Comparison of ENCODE assay signal across 8 cellular contexts in the genomic region with DNA sequence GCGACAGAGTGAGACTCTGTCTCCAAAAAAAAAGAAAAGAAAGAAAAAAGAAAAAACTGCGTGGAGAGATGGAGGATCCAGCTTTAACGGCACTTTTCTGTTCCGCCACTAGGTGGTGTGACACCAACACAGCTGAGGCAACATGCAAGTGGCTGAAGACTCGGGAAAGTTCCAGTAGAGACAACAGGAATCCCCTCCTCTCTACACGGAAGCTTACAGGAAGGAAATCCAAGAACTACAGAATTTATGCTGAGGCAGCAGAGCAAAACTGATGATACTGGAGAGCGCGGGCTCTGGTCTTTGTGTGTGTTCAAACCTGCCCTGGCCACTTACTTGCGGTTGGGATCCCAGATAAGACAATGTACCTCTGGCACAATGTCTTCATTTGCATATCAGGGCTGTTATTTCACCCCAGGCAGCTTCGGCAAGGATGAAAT. TPM values are rescaled to one million over a fixed set of nuclear protein-coding genes. Genes with fewer than 3 reads are reported as not detected.
A peak's percentile ranks its signal among the peaks of the same experiment; 100 is the strongest.
DNase-seq lines count a peak whose midpoint lies in the region; ATAC-seq, FAIRE-seq and TF ChIP-seq lines count a peak whose summit lies in the region.

No MANE protein-coding gene starts in this region.

- H3K36me3 Mint-ChIP-seq in naive thymus-derived CD8-positive, alpha-beta T cell, result peaks cover 0 to 32% (median 0%) of the 10 kb centered on the region in 3 donors

- peak; percentile 31 for FAIRE-seq in HTR-8/SVneo (lab: Jason Lieb, UNC)
- peak; percentile 77 for FAIRE-seq in RCC 7860 (lab: Jason Lieb, UNC)

- H3K4me1 ChIP-seq in thoracic aorta (ENCODE audit: control insufficient read depth in 1 of 2, low read depth in 2 of 2), result peaks cover 10 to 32% of the 10 kb centered on the region in 2 donors

- H3K4me3 ChIP-seq in thoracic aorta, result peak overlapping the region; percentile 31

- H3K27me3 Mint-ChIP-seq in naive thymus-derived CD8-positive, alpha-beta T cell, result no peaks in the 10 kb centered on the region

- H3K9me3 ChIP-seq in thoracic aorta, result no peaks in the 10 kb centered on the region

- peaks cover 45 to 97% (median 93%) of the 10 kb centered on the region in 4 donors for H3K4me1 Mint-ChIP-seq in naive thymus-derived CD8-positive, alpha-beta T cell

- POLR2A ChIA-PET in naive thymus-derived CD8-positive, alpha-beta T cell (lab: Charles Lee), result interaction anchor here (0.7 to 2.6 kb wide), 10 partner anchors 9 to 140 kb away, joined by 3 to 11 read pairs (median 6); a partner anchor contains a TSS

- peak overlapping the region; percentile 2 to 74 (median 64) for H3K4me3 Mint-ChIP-seq in naive thymus-derived CD8-positive, alpha-beta T cell

- peak; percentile 73 to 78 for ATAC-seq in naive thymus-derived CD8-positive, alpha-beta T cell
- ATAC-seq in thoracic aorta (ENCODE audit: insufficient number of reproducible peaks, low FRiP score, low read depth) (peak; percentile 66), GM21825 (IDR thresholded peaks at IDR 0.05; ENCODE audit: unreplicated experiment) (no peak)

- peak; percentile 91 for TF ChIP-seq CTCF in thoracic aorta (IDR thresholded peaks at IDR 0.05)

- H3K9me3 Mint-ChIP-seq in naive thymus-derived CD8-positive, alpha-beta T cell, result no peaks in the 10 kb centered on the region

- peak overlapping the region in 1 of 2 donors; percentile 36 for H3K27ac ChIP-seq in thoracic aorta

- H3K36me3 ChIP-seq in thoracic aorta, result no peaks in the 10 kb centered on the region

- DNase-seq in DMS 273 treated with DMSO at 0.1 percent for 48 hours (lab: John Stamatoyannopoulos, UW), result peak; percentile 15
- DNase-seq in HTR-8/SVneo (ENCODE audit: insufficient read length, low spot score), result peak; percentile 78
- DNase-seq in RCC 7860 (ENCODE audit: low spot score), result peak; percentile 70
- DNase-seq in activated effector memory CD4-positive, alpha-beta T cell treated with Interleukin-2 at 50 U/mL for 16 hours, result peak; percentile 36
- DNase-seq in fibroblast of peridontal ligament (ENCODE audit: extremely low read depth), result peak; percentile 83
- DNase-seq in naive thymus-derived CD8-positive, alpha-beta T cell, result peak; percentile 39 to 72 (median 56)
- DNase-seq in thoracic aorta (ENCODE audit: low spot score), result no peak

- peak overlapping the region; percentile 72 to 94 (median 84) for H3K27ac Mint-ChIP-seq in naive thymus-derived CD8-positive, alpha-beta T cell

- H3K27me3 ChIP-seq in thoracic aorta (replicated peaks; ENCODE audit: insufficient read depth), result no peaks in the 10 kb centered on the region

RNA-seq across cellular contexts. Expression of a gene that starts 9.9 kb away (rescaled TPM):
- total RNA-seq in naive thymus-derived CD8-positive, alpha-beta T cell, result 100 to 1,000 TPM; 128 to 145 TPM
- polyA plus RNA-seq in naive thymus-derived CD8-positive, alpha-beta T cell, result 10 to 100 TPM in 1 of 3 donors, 1 to 10 TPM in 2; 7.7 to 13.0 (median 9.1) TPM
- 100 to 1,000 TPM in 1 of 2 donors, 10 to 100 TPM in 1; 51.4 to 101 TPM for total RNA-seq in thoracic aorta

RNA-seq across cellular contexts. Expression of a gene that starts 54.0 kb away (rescaled TPM):
- total RNA-seq in naive thymus-derived CD8-positive, alpha-beta T cell, result 10 to 100 TPM; 55.9 to 58.3 TPM
- 1 to 10 TPM; 1.3 to 2.8 (median 2.0) TPM for polyA plus RNA-seq in naive thymus-derived CD8-positive, alpha-beta T cell
- total RNA-seq in thoracic aorta, result 10 to 100 TPM in 1 of 2 donors, 1 to 10 TPM in 1; 8.5 to 48.7 TPM
